Comparison of ENCODE assay signal across 21 cellular contexts in the genomic region with DNA sequence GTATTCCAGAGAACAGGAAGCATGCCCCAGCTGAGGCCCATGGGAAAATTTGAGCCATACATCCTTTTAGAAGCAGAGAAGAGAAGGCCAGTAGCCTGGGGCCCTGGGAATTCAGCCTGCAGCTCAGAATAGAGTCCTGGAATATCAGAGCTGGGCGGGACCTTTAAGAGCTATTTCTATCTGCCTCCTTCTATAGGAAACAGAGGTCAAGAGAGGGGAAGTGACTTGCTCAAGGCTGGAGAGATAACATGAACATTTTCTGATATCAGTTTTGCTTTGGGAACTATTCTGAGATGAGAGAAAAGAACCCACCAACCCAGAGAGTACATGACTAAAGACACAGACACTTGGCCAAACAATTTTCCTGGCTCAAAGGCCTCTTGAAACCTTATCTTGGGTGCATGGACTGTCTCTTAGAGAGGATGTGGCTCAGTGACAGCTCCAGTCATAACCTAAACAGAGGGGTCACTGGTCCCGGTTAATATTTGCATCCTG. TPM values are rescaled to one million over a fixed set of nuclear protein-coding genes. Genes with fewer than 3 reads are reported as not detected.
DNase-seq lines count a peak whose midpoint lies in the region; ATAC-seq, FAIRE-seq and TF ChIP-seq lines count a peak whose summit lies in the region.
"Had no signal": no experiment of that assay in that cellular context is flagged by ENCODE, and none has a peak within 500 bp of the region (broad histone marks: within the 10 kb centered on the region; RNA-seq: fewer than 3 reads in every experiment).

No MANE protein-coding gene starts in this region.

- POLR2A ChIA-PET in HepG2 (lab: Yijun Ruan, JAX): interaction anchor here (1.0 to 2.8 kb wide), 2 partner anchors 8 to 11 kb away, joined by 3 to 10 read pairs; no protein-coding TSS in a partner anchor
- POLR2A ChIA-PET in naive thymus-derived CD4-positive, alpha-beta T cell (lab: Charles Lee): no interaction called here

- ATAC-seq in HepG2 (no peak), aorta (ENCODE audit: low FRiP score) (peak; percentile 3)
- no peak for ATAC-seq in naive thymus-derived CD4-positive, alpha-beta T cell
- ATAC-seq: GM23338, WTC11 had no signal

- no peak overlapping the region for H3K4me2 ChIP-seq in HepG2 (ENCODE audit: low read depth, low read length)
- H3K4me2 ChIP-seq: GM23338 had no signal

- no peak for DNase-seq in HepG2 (ENCODE audit: low spot score)
- peak in 1 of 2 donors; percentile 90 for DNase-seq in cardiac muscle cell (ENCODE audit: low read depth in 1 of 2, low spot score in 1 of 2)
- DNase-seq in aorta: no peak
- DNase-seq in progenitor cell of endocrine pancreas (ENCODE audit: low spot score, unreplicated experiment): no peak
- no peak for DNase-seq in cortex of kidney (lab: John Stamatoyannopoulos, UW)
- no peak for DNase-seq in naive thymus-derived CD4-positive, alpha-beta T cell
- DNase-seq: activated CD8-positive, alpha-beta memory T cell treated with anti-CD3 and anti-CD28 coated beads for 24 hours; DMS53; head of caudate nucleus; MM.1S; NCI-H187 treated with DMSO at 0.1 percent for 48 hours; NCI-H510A; thyroid gland had no signal

- H3K4me1 Mint-ChIP-seq in progenitor cell of endocrine pancreas (ENCODE audit: low read depth): peaks cover 26% of the 10 kb centered on the region
- H3K4me1 Mint-ChIP-seq in naive thymus-derived CD4-positive, alpha-beta T cell: no peaks in the 10 kb centered on the region

- TF ChIP-seq RAD21 in liver (IDR thresholded peaks at IDR 0.05): no peak
- no peak for TF ChIP-seq RAD21 in HepG2 (CRISPR knock-in tag; IDR thresholded peaks at IDR 0.05)

- H3K36me3 Mint-ChIP-seq in progenitor cell of endocrine pancreas (ENCODE audit: insufficient read depth): peaks cover 9% of the 10 kb centered on the region
- H3K36me3 Mint-ChIP-seq in naive thymus-derived CD4-positive, alpha-beta T cell: peaks cover 0 to 12% (median 0%) of the 10 kb centered on the region in 5 donors

- H3K4me1 ChIP-seq in liver (ENCODE audit: control insufficient read depth in 4 of 4, insufficient read depth in 4 of 4, low read length in 3 of 4) (peaks cover 9 to 38% (median 19%) of the 10 kb centered on the region in 4 donors), HepG2 (ENCODE audit: insufficient read depth, low read length) (peaks cover 36% of the 10 kb centered on the region), cardiac muscle cell (ENCODE audit: low read depth) (peaks cover 55% of the 10 kb centered on the region), muscle layer of duodenum (ENCODE audit: control insufficient read depth in 1 of 2, insufficient read depth in 2 of 2, low read length in 2 of 2) (peaks cover 0 to 27% of the 10 kb centered on the region in 2 donors), aorta (ENCODE audit: control insufficient read depth in 1 of 2, insufficient read depth in 2 of 2, low read length in 2 of 2) (peaks cover 2 to 3% of the 10 kb centered on the region in 2 donors)
- H3K4me1 ChIP-seq in naive thymus-derived CD4-positive, alpha-beta T cell (ENCODE audit: control insufficient read depth in 2 of 2, insufficient read depth in 2 of 2, low read length in 2 of 2): no peaks in the 10 kb centered on the region
- H3K4me1 ChIP-seq: thyroid gland had no signal

- TF ChIP-seq EP300 in HepG2 (IDR thresholded peaks at IDR 0.05; ENCODE audit: low read depth in 2 of 2, low read length in 2 of 2): no peak
- no peak for TF ChIP-seq EP300 in HepG2 (CRISPR knock-in tag; IDR thresholded peaks at IDR 0.05; ENCODE audit: borderline replicate concordance)

- no peaks in the 10 kb centered on the region for H4K20me1 ChIP-seq in HepG2 (ENCODE audit: insufficient read depth, low read length)

- no peak for FAIRE-seq in HepG2 (lab: Jason Lieb, UNC)

- peaks cover 2 to 13% (median 5%) of the 10 kb centered on the region in 4 donors for H3K9me3 ChIP-seq in liver (ENCODE audit: control insufficient read depth in 4 of 4, low read length in 3 of 4)
- H3K9me3 ChIP-seq in HepG2 (ENCODE audit: low read length): peaks cover 14% of the 10 kb centered on the region; the same call in 1 of the 2 replicates
- H3K9me3 ChIP-seq in cardiac muscle cell (ENCODE audit: low read depth): no peaks in the 10 kb centered on the region
- peaks cover 6 to 11% of the 10 kb centered on the region in 2 donors for H3K9me3 ChIP-seq in muscle layer of duodenum (ENCODE audit: control insufficient read depth in 1 of 2, low read length in 2 of 2)
- H3K9me3 ChIP-seq in aorta (ENCODE audit: control insufficient read depth, low read length): peaks cover 2% of the 10 kb centered on the region
- peaks cover 0 to 5% (median 0%) of the 10 kb centered on the region in 3 experiments for H3K9me3 ChIP-seq in naive thymus-derived CD4-positive, alpha-beta T cell (ENCODE audit: control insufficient read depth in 2 of 3, low read length in 3 of 3)
- H3K9me3 ChIP-seq: thyroid gland had no signal

- H3K9ac ChIP-seq in liver (ENCODE audit: low read depth in 1 of 2, low read length in 2 of 2): no peak overlapping the region
- H3K9ac ChIP-seq in HepG2 (ENCODE audit: insufficient read depth, low read depth, low read length): no peak overlapping the region

- no TSS peak for BruUV-seq in HepG2 (replicated peaks; lab: Mats Ljungman, UMichigan)

- H3K27me3 Mint-ChIP-seq in progenitor cell of endocrine pancreas: no peaks in the 10 kb centered on the region
- H3K27me3 Mint-ChIP-seq in naive thymus-derived CD4-positive, alpha-beta T cell: peaks cover 15 to 32% (median 26%) of the 10 kb centered on the region in 5 donors

- H3K36me3 ChIP-seq in liver (ENCODE audit: control insufficient read depth in 4 of 4, insufficient read depth in 3 of 4, low read depth in 1 of 4, low read length in 3 of 4) (peaks cover 4 to 47% (median 33%) of the 10 kb centered on the region in 4 donors), HepG2 (replicated peaks in 1 of 2; ENCODE audit: control insufficient read depth in 1 of 2, insufficient read depth in 2 of 2, low read length in 2 of 2) (no peaks in the 10 kb centered on the region; a peak in 1 of 5 replicates), cardiac muscle cell (peaks cover 28% of the 10 kb centered on the region), muscle layer of duodenum (ENCODE audit: control insufficient read depth in 1 of 2, insufficient read depth in 2 of 2, low read length in 2 of 2) (peaks cover 0 to 6% of the 10 kb centered on the region in 2 donors), aorta (ENCODE audit: control insufficient read depth in 1 of 2, insufficient read depth in 2 of 2, low read length in 1 of 2) (no peaks in the 10 kb centered on the region)
- no peaks in the 10 kb centered on the region for H3K36me3 ChIP-seq in naive thymus-derived CD4-positive, alpha-beta T cell (ENCODE audit: control insufficient read depth in 2 of 3, insufficient read depth in 3 of 3, low read length in 3 of 3)
- H3K36me3 ChIP-seq: thyroid gland had no signal

- TF ChIP-seq CTCF in liver (IDR thresholded peaks at IDR 0.05; ENCODE audit: low read depth, low read length, missing input control): no peak
- TF ChIP-seq CTCF in HepG2 (CRISPR knock-in tag; IDR thresholded peaks at IDR 0.05): no peak
- TF ChIP-seq CTCF in cardiac muscle cell (IDR thresholded peaks at IDR 0.05; ENCODE audit: low read depth, low read length): no peak
- TF ChIP-seq CTCF in progenitor cell of endocrine pancreas (IDR thresholded peaks at IDR 0.05; ENCODE audit: unreplicated experiment): no peak

- H2AFZ ChIP-seq in HepG2 (ENCODE audit: low read length): no peak overlapping the region
- H2AFZ ChIP-seq: GM23338 had no signal

- H3K27ac Mint-ChIP-seq in progenitor cell of endocrine pancreas: no peak overlapping the region
- H3K27ac Mint-ChIP-seq in naive thymus-derived CD4-positive, alpha-beta T cell: no peak overlapping the region
- H3K27ac Mint-ChIP-seq: GM23338, WTC11 had no signal

- 63% methylated on average over 2 of the region's 2 CpGs for WGBS in liver
- 69% methylated on average over 2 of the region's 2 CpGs for WGBS in HepG2 (ENCODE audit: low lambda C conversion rate)
- 32 to 40% methylated on average over 2 of the region's 2 CpGs for WGBS in aorta, 2 donors

- H3K27me3 ChIP-seq in liver (ENCODE audit: control insufficient read depth in 4 of 4, insufficient read depth in 4 of 4, low read length in 3 of 4): no peaks in the 10 kb centered on the region
- no peaks in the 10 kb centered on the region; a peak in 1 of 5 replicates for H3K27me3 ChIP-seq in HepG2 (ENCODE audit: control insufficient read depth in 1 of 2, insufficient read depth in 2 of 2, low read length in 2 of 2)
- H3K27me3 ChIP-seq in cardiac muscle cell: no peaks in the 10 kb centered on the region
- H3K27me3 ChIP-seq in muscle layer of duodenum (ENCODE audit: low read depth, low read length): no peaks in the 10 kb centered on the region
- no peaks in the 10 kb centered on the region for H3K27me3 ChIP-seq in aorta (ENCODE audit: control insufficient read depth in 1 of 2, insufficient read depth in 2 of 2, low read length in 1 of 2)
- no peaks in the 10 kb centered on the region for H3K27me3 ChIP-seq in naive thymus-derived CD4-positive, alpha-beta T cell (ENCODE audit: control insufficient read depth in 2 of 2, insufficient read depth in 2 of 2, low read length in 2 of 2)
- H3K27me3 ChIP-seq: thyroid gland had no signal

- CTCF ChIA-PET in HepG2 (lab: Yijun Ruan, JAX; ENCODE audit: low intra/inter-chr PET ratio, low total read pairs): no interaction called here
- CTCF ChIA-PET in naive thymus-derived CD4-positive, alpha-beta T cell (lab: Charles Lee): no interaction called here

- H3K27ac ChIP-seq in liver (ENCODE audit: low read depth in 1 of 2, low read length in 2 of 2) (peak overlapping the region; percentile 65 to 84), HepG2 (ENCODE audit: extremely low read length, insufficient read depth, low read length) (no peak overlapping the region), cardiac muscle cell (peak overlapping the region; percentile 98), muscle layer of duodenum (ENCODE audit: low read length) (peak overlapping the region; percentile 52), aorta (ENCODE audit: low read depth in 1 of 2, low read length in 2 of 2) (no peak overlapping the region)
- H3K27ac ChIP-seq in naive thymus-derived CD4-positive, alpha-beta T cell (ENCODE audit: low read depth, low read length): no peak overlapping the region
- H3K27ac ChIP-seq: C4-2B had no signal

- H3K9me3 Mint-ChIP-seq in progenitor cell of endocrine pancreas (ENCODE audit: low read depth): peaks cover 20% of the 10 kb centered on the region
- peaks cover 0 to 25% (median 6%) of the 10 kb centered on the region in 11 donors for H3K9me3 Mint-ChIP-seq in naive thymus-derived CD4-positive, alpha-beta T cell

- intact Hi-C loops in HepG2 (cut with micrococcal nuclease; ENCODE audit: unreplicated experiment): no loop called here
- intact Hi-C loops in aorta (cut with DNase I): no loop called here
- intact Hi-C loops in naive thymus-derived CD4-positive, alpha-beta T cell (cut with micrococcal nuclease): no loop called here

- H3K4me3 Mint-ChIP-seq in progenitor cell of endocrine pancreas (ENCODE audit: low read depth): no peak overlapping the region
- no peak overlapping the region for H3K4me3 Mint-ChIP-seq in naive thymus-derived CD4-positive, alpha-beta T cell
- H3K4me3 Mint-ChIP-seq: GM23338, neural crest cell, WTC11 had no signal

- no peaks in the 10 kb centered on the region for H3K79me2 ChIP-seq in HepG2 (ENCODE audit: insufficient read depth, low read length)

- H3K4me3 ChIP-seq in liver (ENCODE audit: low read depth in 1 of 3, low read length in 3 of 3) (no peak overlapping the region), HepG2 (replicated peaks in 1 of 3; ENCODE audit: insufficient read depth in 1 of 3, low read depth in 2 of 3, low read length in 3 of 3) (no peak overlapping the region), cardiac muscle cell (no peak overlapping the region), muscle layer of duodenum (ENCODE audit: low read depth in 1 of 2, low read length in 2 of 2) (no peak overlapping the region), aorta (ENCODE audit: low read length in 2 of 2) (no peak overlapping the region)
- H3K4me3 ChIP-seq in naive thymus-derived CD4-positive, alpha-beta T cell (ENCODE audit: low read length): no peak overlapping the region
- H3K4me3 ChIP-seq: GM23338, skin epidermis, thyroid gland had no signal

- in situ Hi-C loops in HepG2 (cut with HindIII; ENCODE audit: extremely low pct_ligation_motif_present, low pct_unique_long_range_greater_than_20kb): no loop called here

- no peak for TF ChIP-seq POLR2A in HepG2 (IDR thresholded peaks at IDR 0.05; ENCODE audit: insufficient read depth in 1 of 2, low read depth in 2 of 2, low read length in 2 of 2)

RNA-seq across cellular contexts. Expression of a gene that starts 26.0 kb away (rescaled TPM):
- total RNA-seq in liver: 10 to 100 TPM; 83.4 to 83.8 TPM
- 10 to 100 TPM; 53.2 to 64.2 TPM for polyA plus RNA-seq in liver
- 9.3 and 10.8 TPM in 2 replicates for total RNA-seq in HepG2 (2016; rRNA removed; fragmentation: Illumina TruSeq; extraction: Trizol)
- 1.7 and 3.3 TPM in 2 replicates for total RNA-seq in HepG2 (2016; cell fraction: cytosol; rRNA removed; fragmentation: Illumina TruSeq; extraction: Trizol; ENCODE audit: low read depth)
- 9.1 and 10.4 TPM in 2 replicates for total RNA-seq in HepG2 (2016; cell fraction: insoluble cytoplasmic fraction; rRNA removed; fragmentation: Illumina TruSeq; extraction: Trizol)
- total RNA-seq in HepG2 (2016; cell fraction: membrane; rRNA removed; fragmentation: Illumina TruSeq; extraction: Trizol): 6.3 and 6.5 TPM in 2 replicates
- 12.0 and 12.7 TPM in 2 replicates for total RNA-seq in HepG2 (2016; cell fraction: nucleus; rRNA removed; fragmentation: Illumina TruSeq; extraction: Trizol)
- 56.0 and 101 TPM in 2 replicates for polyA plus RNA-seq in HepG2 (2011; rRNA removed)
- 57.2 and 89.8 TPM in 2 replicates for polyA plus RNA-seq in HepG2 (2011; cell fraction: cytosol; rRNA removed)
- 40.9 and 70.4 TPM in 2 replicates for polyA plus RNA-seq in HepG2 (2011; cell fraction: nucleus; rRNA removed)
- polyA plus RNA-seq in HepG2 (2012): 68.4 and 103 TPM in 2 replicates
- 2.1 and 3.3 TPM in 2 replicates for polyA plus RNA-seq in HepG2 (2016; cell fraction: cytosol; fragmentation: Illumina TruSeq; extraction: Trizol; ENCODE audit: low read depth)
- 6.9 and 8.4 TPM in 2 replicates for polyA plus RNA-seq in HepG2 (2016; cell fraction: insoluble cytoplasmic fraction; fragmentation: Illumina TruSeq; extraction: Trizol; ENCODE audit: low read depth)
- polyA plus RNA-seq in HepG2 (2016; cell fraction: membrane; fragmentation: Illumina TruSeq; extraction: Trizol; ENCODE audit: low read depth): 3.7 and 3.9 TPM in 2 replicates
- 8.7 and 10.5 TPM in 2 replicates for polyA plus RNA-seq in HepG2 (2016; cell fraction: nucleus; fragmentation: Illumina TruSeq; extraction: Trizol; ENCODE audit: insufficient read depth, low read depth)
- polyA minus RNA-seq in HepG2 (2011; rRNA and poly(A)+ RNA removed; ENCODE audit: low replicate concordance): 15.9 and 150 TPM in 2 replicates
- 35.9 and 59.8 TPM in 2 replicates for polyA minus RNA-seq in HepG2 (2011; cell fraction: cytosol; rRNA and poly(A)+ RNA removed)
- polyA minus RNA-seq in HepG2 (2011; cell fraction: nucleus; rRNA and poly(A)+ RNA removed): 42.6 and 75.7 TPM in 2 replicates
- 397 and 507 TPM in 2 replicates for total RNA-seq in cardiac muscle cell
- polyA plus RNA-seq in cardiac muscle cell: 428 and 517 TPM in 2 replicates
- 1 to 10 TPM; 3.8 to 6.0 TPM for total RNA-seq in aorta
- 1 to 10 TPM in 1 of 2 donors, under 1 TPM in 1; 0.88 to 2.7 TPM for polyA plus RNA-seq in aorta
- total RNA-seq in progenitor cell of endocrine pancreas: 0.60 and 1.6 TPM in 2 replicates
- not detected for total RNA-seq in naive thymus-derived CD4-positive, alpha-beta T cell
- not detected for polyA plus RNA-seq in naive thymus-derived CD4-positive, alpha-beta T cell
- total RNA-seq: A172 had no signal

Comparison
In these comparisons a context has a peak if more than half of its experiments do, and no peak if none do; other contexts are left out.
1. H3K27ac ChIP-seq: peak in liver (2 of 2), cardiac muscle cell (single experiment) and muscle layer of duodenum (single experiment); none in HepG2 (single experiment), aorta (0 of 2) and naive thymus-derived CD4-positive, alpha-beta T cell (single experiment).